1 cellular context compared by ENCODE assay signal in the genomic region with DNA sequence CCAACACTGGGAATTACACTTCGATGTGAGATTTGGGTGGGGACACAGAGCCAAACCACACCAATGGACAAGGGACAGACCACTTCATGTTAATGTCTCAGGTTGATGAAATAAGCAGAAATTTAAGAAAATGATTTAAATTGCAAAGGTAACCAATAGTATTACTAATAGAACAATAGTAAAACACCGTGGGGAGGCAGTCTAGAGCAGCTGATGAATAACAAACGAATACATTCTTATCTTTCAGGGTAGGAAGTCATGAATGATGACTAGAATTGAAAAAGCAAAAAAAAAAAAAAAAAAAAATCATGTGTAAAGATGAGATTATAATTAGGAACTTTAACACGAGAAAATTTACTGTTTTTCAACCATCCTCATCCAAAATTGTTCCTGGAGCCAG.
TF ChIP-seq lines count a peak whose summit lies in the region.

No MANE protein-coding gene starts in this region.

TF ChIP-seq in GM12878, 131 proteins besides CTCF, POLR2A, EP300 and RAD21 (continued from another document):
- TF ChIP-seq, protein P1, sequence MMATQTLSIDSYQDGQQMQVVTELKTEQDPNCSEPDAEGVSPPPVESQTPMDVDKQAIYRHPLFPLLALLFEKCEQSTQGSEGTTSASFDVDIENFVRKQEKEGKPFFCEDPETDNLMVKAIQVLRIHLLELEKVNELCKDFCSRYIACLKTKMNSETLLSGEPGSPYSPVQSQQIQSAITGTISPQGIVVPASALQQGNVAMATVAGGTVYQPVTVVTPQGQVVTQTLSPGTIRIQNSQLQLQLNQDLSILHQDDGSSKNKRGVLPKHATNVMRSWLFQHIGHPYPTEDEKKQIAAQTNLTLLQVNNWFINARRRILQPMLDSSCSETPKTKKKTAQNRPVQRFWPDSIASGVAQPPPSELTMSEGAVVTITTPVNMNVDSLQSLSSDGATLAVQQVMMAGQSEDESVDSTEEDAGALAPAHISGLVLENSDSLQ (IDR thresholded peaks at IDR 0.05) = no peak
- no peak for TF ChIP-seq CEBPZ (IDR thresholded peaks at IDR 0.05; ENCODE audit: low read depth, low read length)
- TF ChIP-seq SMAD1 (IDR thresholded peaks at IDR 0.05; ENCODE audit: low read depth, partially characterized antibody) = no peak
- TF ChIP-seq MYC (IDR thresholded peaks at IDR 0.05; ENCODE audit: insufficient read depth, insufficient read length, insufficient replicate concordance, low read length, severe bottlenecking) = no peak
- no peak for TF ChIP-seq CHD2 (IDR thresholded peaks at IDR 0.05; ENCODE audit: borderline replicate concordance, low read depth, low read length)
- no peak for TF ChIP-seq REST (IDR thresholded peaks at IDR 0.05; ENCODE audit: low read depth, low read length)
- TF ChIP-seq EZH2 (IDR thresholded peaks at IDR 0.05; ENCODE audit: borderline replicate concordance, control insufficient read depth, low read depth, low read length) = no peak
